19 cellular contexts compared by ENCODE assay signal in the genomic region with DNA sequence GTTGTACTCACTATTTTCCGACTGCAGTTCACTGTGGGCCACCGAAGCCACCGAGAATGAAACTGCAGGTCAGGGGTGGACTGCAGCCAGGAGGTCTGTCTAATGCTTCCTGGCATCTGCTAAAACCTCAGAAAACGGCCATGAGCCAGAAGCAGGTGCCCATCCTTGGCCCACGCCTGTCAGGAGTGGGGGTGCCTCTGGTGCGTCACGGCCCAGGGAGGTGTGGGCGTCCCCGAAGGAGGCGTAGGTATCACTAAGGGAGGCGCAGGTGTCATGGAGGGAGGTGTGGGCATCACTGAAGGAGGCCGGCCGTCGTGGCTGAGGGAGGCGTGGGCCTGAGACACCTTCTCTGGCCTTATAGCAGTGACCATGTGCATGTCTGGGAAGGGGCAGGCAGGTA.
DNase-seq lines count a peak whose midpoint lies in the region; ATAC-seq and TF ChIP-seq lines count a peak whose summit lies in the region.
"Had no signal": no experiment of that assay in that cellular context is flagged by ENCODE, and none has a peak within 500 bp of the region (broad histone marks: within the 10 kb centered on the region; RNA-seq: fewer than 3 reads in every experiment).

No MANE protein-coding gene starts in this region.

- no peaks in the 10 kb centered on the region for H3K4me1 ChIP-seq in colonic mucosa
- no peaks in the 10 kb centered on the region for H3K4me1 ChIP-seq in lung (ENCODE audit: control insufficient read depth in 2 of 2, insufficient read depth in 2 of 2, low read length in 2 of 2)
- H3K4me1 ChIP-seq in spleen, result no peaks in the 10 kb centered on the region
- H3K4me1 ChIP-seq: A549, Caco-2 had no signal

- intact Hi-C loops in activated CD8-positive, alpha-beta T cell treated with anti-CD3 and anti-CD28 coated beads for 36 hours (cut with micrococcal nuclease), result no loop called here
- intact Hi-C loops in colonic mucosa (cut with DNase I) (no loop called here), spleen (cut with DNase I; ENCODE audit: low total_unique reads) (no loop called here)

- no peak overlapping the region for H3K27ac Mint-ChIP-seq in activated CD8-positive, alpha-beta T cell treated with anti-CD3 and anti-CD28 coated beads, Interleukin-2, amount 10 ng/mL, durations not matched to agents 7 days and 5 days
- H3K27ac Mint-ChIP-seq in activated CD8-positive, alpha-beta T cell treated with anti-CD3 and anti-CD28 coated beads for 36 hours, result no peak overlapping the region
- no peak overlapping the region for H3K27ac Mint-ChIP-seq in activated T-helper 17 cell treated with anti-CD3 and anti-CD28 coated beads, Interleukin-2, amount 50 U/mL, for 72 hours
- H3K27ac Mint-ChIP-seq: CD4-positive, alpha-beta T cell; H9 had no signal

- no peaks in the 10 kb centered on the region for H3K9me3 Mint-ChIP-seq in activated CD8-positive, alpha-beta T cell treated with anti-CD3 and anti-CD28 coated beads, Interleukin-2, amount 10 ng/mL, durations not matched to agents 7 days and 5 days (ENCODE audit: insufficient read depth)
- no peaks in the 10 kb centered on the region for H3K9me3 Mint-ChIP-seq in activated CD8-positive, alpha-beta T cell treated with anti-CD3 and anti-CD28 coated beads for 36 hours
- H3K9me3 Mint-ChIP-seq in activated T-helper 17 cell treated with anti-CD3 and anti-CD28 coated beads, Interleukin-2, amount 50 U/mL, for 72 hours, result no peaks in the 10 kb centered on the region
- H3K9me3 Mint-ChIP-seq: CD4-positive, alpha-beta T cell had no signal

- peak; percentile 6 for DNase-seq in activated CD8-positive, alpha-beta T cell treated with anti-CD3 and anti-CD28 coated beads, Interleukin-2, amount 10 ng/mL, durations not matched to agents 7 days and 5 days
- DNase-seq in activated CD8-positive, alpha-beta T cell treated with anti-CD3 and anti-CD28 coated beads for 36 hours, result no peak
- DNase-seq in colonic mucosa (peak; percentile 7), lung (ENCODE audit: low spot score) (peak; percentile 24), spleen (peak; percentile 19), inferior parietal cortex (ENCODE audit: extremely low spot score) (no peak), SHP77 treated with DMSO at 0.1 percent for 48 hours (lab: John Stamatoyannopoulos, UW) (no peak)
- DNase-seq: Caco-2; CD4-positive, alpha-beta T cell; GDM1; H9; NCI-H1417 treated with DMSO at 0.1 percent for 48 hours; NCI-H187 treated with DMSO at 0.1 percent for 48 hours; NCI-H226; NCI-H524 treated with DMSO at 0.1 percent for 48 hours had no signal

- H3K27ac ChIP-seq in colonic mucosa (no peak overlapping the region), lung (ENCODE audit: low read depth in 1 of 2, low read length in 1 of 2) (no peak overlapping the region), spleen (no peak overlapping the region)
- H3K27ac ChIP-seq: A549, HL-60 had no signal

- POLR2A ChIA-PET in activated CD8-positive, alpha-beta T cell treated with anti-CD3 and anti-CD28 coated beads, Interleukin-2, amount 10 ng/mL, durations not matched to agents 7 days and 5 days (lab: Charles Lee), result no interaction called here
- POLR2A ChIA-PET in activated CD8-positive, alpha-beta T cell treated with anti-CD3 and anti-CD28 coated beads for 36 hours (lab: Charles Lee), result no interaction called here

- no peak overlapping the region for H3K4me3 Mint-ChIP-seq in activated CD8-positive, alpha-beta T cell treated with anti-CD3 and anti-CD28 coated beads, Interleukin-2, amount 10 ng/mL, durations not matched to agents 7 days and 5 days
- no peak overlapping the region for H3K4me3 Mint-ChIP-seq in activated CD8-positive, alpha-beta T cell treated with anti-CD3 and anti-CD28 coated beads for 36 hours
- no peak overlapping the region for H3K4me3 Mint-ChIP-seq in activated T-helper 17 cell treated with anti-CD3 and anti-CD28 coated beads, Interleukin-2, amount 50 U/mL, for 72 hours
- H3K4me3 Mint-ChIP-seq: CD4-positive, alpha-beta T cell; H9 had no signal

- no peak for TF ChIP-seq POLR2A in spleen (IDR thresholded peaks at IDR 0.05)

- H3K4me1 Mint-ChIP-seq in activated CD8-positive, alpha-beta T cell treated with anti-CD3 and anti-CD28 coated beads, Interleukin-2, amount 10 ng/mL, durations not matched to agents 7 days and 5 days (ENCODE audit: low read depth), result no peaks in the 10 kb centered on the region
- H3K4me1 Mint-ChIP-seq in activated CD8-positive, alpha-beta T cell treated with anti-CD3 and anti-CD28 coated beads for 36 hours (ENCODE audit: low read depth), result no peaks in the 10 kb centered on the region
- H3K4me1 Mint-ChIP-seq in activated T-helper 17 cell treated with anti-CD3 and anti-CD28 coated beads, Interleukin-2, amount 50 U/mL, for 72 hours, result peaks cover 4% of the 10 kb centered on the region
- H3K4me1 Mint-ChIP-seq: H9 had no signal

- CTCF ChIA-PET in activated CD8-positive, alpha-beta T cell treated with anti-CD3 and anti-CD28 coated beads, Interleukin-2, amount 10 ng/mL, durations not matched to agents 7 days and 5 days (lab: Charles Lee), result no interaction called here
- CTCF ChIA-PET in activated CD8-positive, alpha-beta T cell treated with anti-CD3 and anti-CD28 coated beads for 36 hours (lab: Charles Lee), result no interaction called here

- 91% methylated on average over 15 of the region's 15 CpGs for WGBS in lung, 2 donors
- 86 to 91% (median 87%) methylated on average over 15 of the region's 15 CpGs for WGBS in spleen, 5 donors

- H3K27me3 ChIP-seq in colonic mucosa (no peaks in the 10 kb centered on the region), lung (ENCODE audit: control insufficient read depth, insufficient read depth) (no peaks in the 10 kb centered on the region), spleen (replicated peaks in 1 of 7) (no peaks in the 10 kb centered on the region)

- peaks cover 2% of the 10 kb centered on the region for H3K27me3 Mint-ChIP-seq in activated CD8-positive, alpha-beta T cell treated with anti-CD3 and anti-CD28 coated beads, Interleukin-2, amount 10 ng/mL, durations not matched to agents 7 days and 5 days (ENCODE audit: low read depth)
- H3K27me3 Mint-ChIP-seq in activated CD8-positive, alpha-beta T cell treated with anti-CD3 and anti-CD28 coated beads for 36 hours, result no peaks in the 10 kb centered on the region
- H3K27me3 Mint-ChIP-seq in activated T-helper 17 cell treated with anti-CD3 and anti-CD28 coated beads, Interleukin-2, amount 50 U/mL, for 72 hours, result no peaks in the 10 kb centered on the region
- H3K27me3 Mint-ChIP-seq: CD4-positive, alpha-beta T cell had no signal

- no peak overlapping the region for H3K9ac ChIP-seq in colonic mucosa (ENCODE audit: low read depth in 2 of 2, low read length in 2 of 2)

- no peak overlapping the region for H3K4me3 ChIP-seq in colonic mucosa
- H3K4me3 ChIP-seq in lung, result no peak overlapping the region
- H3K4me3 ChIP-seq in spleen, result no peak overlapping the region
- H3K4me3 ChIP-seq: A549 had no signal

- ATAC-seq in activated CD8-positive, alpha-beta T cell treated with anti-CD3 and anti-CD28 coated beads, Interleukin-2, amount 10 ng/mL, durations not matched to agents 7 days and 5 days, result no peak
- no peak for ATAC-seq in activated CD8-positive, alpha-beta T cell treated with anti-CD3 and anti-CD28 coated beads for 36 hours
- ATAC-seq in lung (ENCODE audit: insufficient read depth, low FRiP score), result no peak
- ATAC-seq in activated T-helper 17 cell treated with anti-CD3 and anti-CD28 coated beads, Interleukin-2, amount 50 U/mL, for 72 hours (replicated peaks), result no peak
- ATAC-seq: A549, Panc1 had no signal

- H3K9me3 ChIP-seq in colonic mucosa, result no peaks in the 10 kb centered on the region
- no peaks in the 10 kb centered on the region for H3K9me3 ChIP-seq in lung (ENCODE audit: control insufficient read depth in 2 of 2, insufficient read depth in 1 of 2, low read length in 1 of 2)
- H3K9me3 ChIP-seq in spleen, result no peaks in the 10 kb centered on the region
- H3K9me3 ChIP-seq: A549, Caco-2 had no signal

- no peaks in the 10 kb centered on the region for H3K36me3 ChIP-seq in colonic mucosa
- no peaks in the 10 kb centered on the region for H3K36me3 ChIP-seq in lung (ENCODE audit: control insufficient read depth in 2 of 2, insufficient read depth in 2 of 2, low read length in 2 of 2)
- H3K36me3 ChIP-seq in spleen, result no peaks in the 10 kb centered on the region

- H3K36me3 Mint-ChIP-seq in activated CD8-positive, alpha-beta T cell treated with anti-CD3 and anti-CD28 coated beads, Interleukin-2, amount 10 ng/mL, durations not matched to agents 7 days and 5 days (ENCODE audit: low read depth), result no peaks in the 10 kb centered on the region
- H3K36me3 Mint-ChIP-seq in activated CD8-positive, alpha-beta T cell treated with anti-CD3 and anti-CD28 coated beads for 36 hours (ENCODE audit: low read depth), result no peaks in the 10 kb centered on the region
- no peaks in the 10 kb centered on the region for H3K36me3 Mint-ChIP-seq in activated T-helper 17 cell treated with anti-CD3 and anti-CD28 coated beads, Interleukin-2, amount 50 U/mL, for 72 hours (ENCODE audit: low read depth)

- no peak for TF ChIP-seq CTCF in activated CD8-positive, alpha-beta T cell treated with anti-CD3 and anti-CD28 coated beads for 36 hours (IDR thresholded peaks at IDR 0.05)
- TF ChIP-seq CTCF in colonic mucosa (IDR thresholded peaks at IDR 0.05), result no peak
- no peak for TF ChIP-seq CTCF in lung (IDR thresholded peaks at IDR 0.05; ENCODE audit: control extremely low read depth, extremely low read depth)
- TF ChIP-seq CTCF in spleen (IDR thresholded peaks at IDR 0.05 in 8 of 11, conservative IDR thresholded peaks at IDR 0.05 in 3 of 11), result no peak

Comparison
In these comparisons a context has a peak if more than half of its experiments do, and no peak if none do; other contexts are left out.
1. DNase-seq: peak in activated CD8-positive, alpha-beta T cell treated with anti-CD3 and anti-CD28 coated beads, Interleukin-2, amount 10 ng/mL, durations not matched to agents 7 days and 5 days (single experiment), colonic mucosa (single experiment), lung (single experiment) and spleen (single experiment); none in activated CD8-positive, alpha-beta T cell treated with anti-CD3 and anti-CD28 coated beads for 36 hours (single experiment), inferior parietal cortex (single experiment) and SHP77 treated with DMSO at 0.1 percent for 48 hours (single experiment).